ENCODE assay signal across 1 cellular context in the genomic region with DNA sequence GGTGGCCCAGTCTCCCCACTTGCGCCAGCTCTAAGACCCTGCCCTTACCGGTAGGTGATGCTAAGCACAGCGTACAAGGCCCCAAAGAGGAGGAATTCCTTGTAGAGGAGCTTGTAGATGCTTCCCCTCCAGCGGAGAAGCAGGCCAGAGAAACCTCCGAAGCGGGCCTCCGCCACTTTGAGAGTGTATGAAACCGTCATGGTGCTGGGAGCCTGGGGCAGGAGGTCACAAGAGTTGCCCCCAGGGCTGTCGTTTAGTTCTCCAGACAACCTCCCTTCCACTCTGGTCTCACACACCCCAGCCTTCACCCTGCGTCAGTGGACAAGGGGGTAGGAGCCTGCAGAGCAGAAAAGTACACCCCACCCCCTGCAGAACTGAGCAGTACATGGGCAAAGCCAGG.
TF ChIP-seq lines count a peak whose summit lies in the region.

No MANE protein-coding gene starts in this region.

TF ChIP-seq in IMR-90, 13 proteins besides CTCF, POLR2A, EP300 and RAD21:
- TF ChIP-seq SMC3 (IDR thresholded peaks at IDR 0.05; ENCODE audit: low read depth, low read length) (no peak), ELK1 (IDR thresholded peaks at IDR 0.05; ENCODE audit: borderline replicate concordance, low read depth, low read length) (no peak), RCOR1 (IDR thresholded peaks at IDR 0.05; ENCODE audit: insufficient replicate concordance, low read length) (no peak), BHLHE40 (IDR thresholded peaks at IDR 0.05; ENCODE audit: low read depth, low read length) (no peak), FOS (IDR thresholded peaks at IDR 0.05; ENCODE audit: low read depth, low read length) (no peak), RFX5 (IDR thresholded peaks at IDR 0.05; ENCODE audit: low read depth, low read length) (no peak), CEBPB (IDR thresholded peaks at IDR 0.05; ENCODE audit: low read depth, low read length) (no peak), NFE2L2 (IDR thresholded peaks at IDR 0.05; ENCODE audit: low read depth, low read length) (no peak), MAZ (IDR thresholded peaks at IDR 0.05; ENCODE audit: borderline replicate concordance, low read depth, low read length) (no peak)
- TF ChIP-seq, protein P1, sequence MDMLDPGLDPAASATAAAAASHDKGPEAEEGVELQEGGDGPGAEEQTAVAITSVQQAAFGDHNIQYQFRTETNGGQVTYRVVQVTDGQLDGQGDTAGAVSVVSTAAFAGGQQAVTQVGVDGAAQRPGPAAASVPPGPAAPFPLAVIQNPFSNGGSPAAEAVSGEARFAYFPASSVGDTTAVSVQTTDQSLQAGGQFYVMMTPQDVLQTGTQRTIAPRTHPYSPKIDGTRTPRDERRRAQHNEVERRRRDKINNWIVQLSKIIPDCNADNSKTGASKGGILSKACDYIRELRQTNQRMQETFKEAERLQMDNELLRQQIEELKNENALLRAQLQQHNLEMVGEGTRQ (IDR thresholded peaks at IDR 0.05; ENCODE audit: low read depth, low read length): no peak
